Comparison of ENCODE assay signal across 26 cellular contexts in genomic region chr9:135712571-135713295, GRCh38. TPM values are rescaled to one million over a fixed set of nuclear protein-coding genes. Genes with fewer than 3 reads are reported as not detected.
DNase-seq lines count a peak whose midpoint lies in the region; ATAC-seq and TF ChIP-seq lines count a peak whose summit lies in the region.
"Had no signal": no experiment of that assay in that cellular context is flagged by ENCODE, and none has a peak within 500 bp of the region (broad histone marks: within the 10 kb centered on the region; RNA-seq: fewer than 3 reads in every experiment).

No MANE protein-coding gene starts in this region.

- no peak overlapping the region for H3K27ac Mint-ChIP-seq in endodermal cell
- H3K27ac Mint-ChIP-seq in activated T-helper 17 cell treated with anti-CD3 and anti-CD28 coated beads, Interleukin-2, amount 50 U/mL, for 72 hours = no peak overlapping the region
- H3K27ac Mint-ChIP-seq: CD8-positive, alpha-beta memory T cell; HFFc6 had no signal

- H3K27me3 Mint-ChIP-seq in endodermal cell (ENCODE audit: insufficient read depth) = peaks cover 28% of the 10 kb centered on the region
- H3K27me3 Mint-ChIP-seq in activated T-helper 17 cell treated with anti-CD3 and anti-CD28 coated beads, Interleukin-2, amount 50 U/mL, for 72 hours = peaks cover 26% of the 10 kb centered on the region

- no peak for TF ChIP-seq POLR2A in testis (IDR thresholded peaks at IDR 0.05)

- H3K4me1 Mint-ChIP-seq in endodermal cell = no peaks in the 10 kb centered on the region
- H3K4me1 Mint-ChIP-seq in activated T-helper 17 cell treated with anti-CD3 and anti-CD28 coated beads, Interleukin-2, amount 50 U/mL, for 72 hours = no peaks in the 10 kb centered on the region

- no peaks in the 10 kb centered on the region for H3K36me3 Mint-ChIP-seq in endodermal cell (ENCODE audit: low read depth)
- no peaks in the 10 kb centered on the region for H3K36me3 Mint-ChIP-seq in activated T-helper 17 cell treated with anti-CD3 and anti-CD28 coated beads, Interleukin-2, amount 50 U/mL, for 72 hours (ENCODE audit: low read depth)
- H3K36me3 Mint-ChIP-seq: CD8-positive, alpha-beta memory T cell had no signal

- H3K27me3 ChIP-seq in NT2/D1 (ENCODE audit: insufficient read depth, insufficient read length) = peaks cover 46% of the 10 kb centered on the region
- peaks cover 40% of the 10 kb centered on the region for H3K27me3 ChIP-seq in endodermal cell (ENCODE audit: control insufficient read depth, insufficient read depth, low read length, poor library complexity, severe bottlenecking)
- no peaks in the 10 kb centered on the region for H3K27me3 ChIP-seq in testis

- ATAC-seq in activated T-helper 17 cell treated with anti-CD3 and anti-CD28 coated beads, Interleukin-2, amount 50 U/mL, for 72 hours (replicated peaks) = no peak
- ATAC-seq: GM12878, K562, PC-3 had no signal

- 77% methylated on average over 15 to 17 of the region's 18 CpGs for WGBS in endodermal cell (ENCODE audit: insufficient coverage in 1 of 2, insufficient read length in 1 of 2), 2 experiments
- 29 to 47% methylated on average over 7 to 17 of the region's 18 CpGs for WGBS in testis, 2 donors

- H3K9ac ChIP-seq in NT2/D1 (ENCODE audit: insufficient read length, low read depth) (peak overlapping the region; percentile 10), endodermal cell (ENCODE audit: extremely low read depth, low read length, poor library complexity, severe bottlenecking) (no peak overlapping the region)

- H3K9me3 ChIP-seq in NT2/D1 (ENCODE audit: insufficient read depth, low read length) (no peaks in the 10 kb centered on the region), endodermal cell (ENCODE audit: control insufficient read depth, low read length) (no peaks in the 10 kb centered on the region), testis (no peaks in the 10 kb centered on the region)
- H3K9me3 ChIP-seq: MG63 had no signal

- H3K4me1 ChIP-seq in NT2/D1 (ENCODE audit: insufficient read depth, insufficient read length) = peaks cover 5% of the 10 kb centered on the region
- no peaks in the 10 kb centered on the region for H3K4me1 ChIP-seq in endodermal cell (ENCODE audit: control insufficient read depth, insufficient read depth, low read length)
- H3K4me1 ChIP-seq in testis = peaks cover 10% of the 10 kb centered on the region

- DNase-seq in DMS 273 (lab: John Stamatoyannopoulos, UW; ENCODE audit: unreplicated experiment) (peak; percentile 41), DMS 273 treated with DMSO at 0.1 percent for 48 hours (lab: John Stamatoyannopoulos, UW) (no peak), NT2/D1 (ENCODE audit: low read depth, low spot score) (no peak), endodermal cell (no peak), testis (peak; percentile 62)
- no peak for DNase-seq in NK-92 treated with Interleukin-12 subunit alpha and Interleukin-12 subunit beta, amount 100 ng/mL, for 24 hours (lab: John Stamatoyannopoulos, UW)
- no peak for DNase-seq in activated CD4-positive, alpha-beta T cell treated with anti-CD3 and anti-CD28 coated beads for 1 hour
- DNase-seq: ACHN; Calu3; CD8-positive, alpha-beta memory T cell; DMS53; HFFc6; NCI-H1417; NCI-H1694 treated with DMSO at 0.1 percent for 48 hours; NCI-H2227 treated with DMSO at 0.1 percent for 48 hours; NCI-H774; PC-3; SHP77 had no signal

- H3K36me3 ChIP-seq in NT2/D1 (ENCODE audit: insufficient read depth, insufficient read length, low read length) (no peaks in the 10 kb centered on the region), endodermal cell (ENCODE audit: control insufficient read depth, insufficient read depth, low read length) (no peaks in the 10 kb centered on the region), testis (ENCODE audit: low read depth, missing control alignments) (no peaks in the 10 kb centered on the region)
- H3K36me3 ChIP-seq: MG63 had no signal

- TF ChIP-seq CTCF in endodermal cell (conservative IDR thresholded peaks at IDR 0.05) = no peak
- TF ChIP-seq CTCF in testis (IDR thresholded peaks at IDR 0.05) = no peak

- H3K27ac ChIP-seq in endodermal cell (ENCODE audit: low read depth, low read length) (no peak overlapping the region), testis (no peak overlapping the region)
- H3K27ac ChIP-seq: 22Rv1, C4-2B had no signal

- H3K4me3 ChIP-seq in NT2/D1 (ENCODE audit: insufficient read length, low read depth) (no peak overlapping the region), endodermal cell (ENCODE audit: low read length) (no peak overlapping the region), testis (no peak overlapping the region)
- H3K4me3 ChIP-seq: GM12878, K562, MG63 had no signal

- H3K4me3 Mint-ChIP-seq in endodermal cell = peak overlapping the region; percentile 18
- H3K4me3 Mint-ChIP-seq in activated T-helper 17 cell treated with anti-CD3 and anti-CD28 coated beads, Interleukin-2, amount 50 U/mL, for 72 hours = no peak overlapping the region
- H3K4me3 Mint-ChIP-seq: HFFc6 had no signal

- intact Hi-C loops in testis (cut with DNase I; ENCODE audit: low total_unique reads) = no loop called here

- H3K9me3 Mint-ChIP-seq in endodermal cell = no peaks in the 10 kb centered on the region
- no peaks in the 10 kb centered on the region for H3K9me3 Mint-ChIP-seq in activated T-helper 17 cell treated with anti-CD3 and anti-CD28 coated beads, Interleukin-2, amount 50 U/mL, for 72 hours
- H3K9me3 Mint-ChIP-seq: CD8-positive, alpha-beta memory T cell; HFFc6 had no signal

RNA-seq across cellular contexts. Expression of gene KCNT1, which starts 10.7 kb away (rescaled TPM):
- total RNA-seq in endodermal cell (under 1 TPM in 1 of 2 donors, not detected in 1; 0.15 TPM), testis (1 to 10 TPM; 5.3 to 7.3 TPM)
- 0.11 TPM for polyA plus RNA-seq in endodermal cell (2013, experiment 1 of 2)
- 0.04 TPM for polyA plus RNA-seq in endodermal cell (2013, experiment 2 of 2)
- polyA plus RNA-seq in testis (ENCODE audit: insufficient read depth, low read depth, low replicate concordance) = 1.8 TPM
- total RNA-seq in activated T-helper 17 cell treated with anti-CD3 and anti-CD28 coated beads, Interleukin-2, amount 50 U/mL, for 72 hours = not detected
- total RNA-seq: Calu3; CD8-positive, alpha-beta memory T cell; GM12878; HFFc6; LHCN-M2; PC-3; RPMI7951 had no signal
- polyA plus RNA-seq: GM12878, K562 had no signal

RNA-seq across cellular contexts. Expression of gene SOHLH1, which starts 13.5 kb away (rescaled TPM):
- not detected for total RNA-seq in endodermal cell
- polyA plus RNA-seq in endodermal cell (2013, experiment 1 of 2) = not detected
- polyA plus RNA-seq in endodermal cell (2013, experiment 2 of 2) = not detected
- total RNA-seq in testis = 10 to 100 TPM; 18.4 to 32.7 TPM
- 18.7 TPM for polyA plus RNA-seq in testis (ENCODE audit: insufficient read depth, low read depth, low replicate concordance)
- not detected for total RNA-seq in activated T-helper 17 cell treated with anti-CD3 and anti-CD28 coated beads, Interleukin-2, amount 50 U/mL, for 72 hours
- total RNA-seq: Calu3; CD8-positive, alpha-beta memory T cell; GM12878; HFFc6; LHCN-M2; PC-3; RPMI7951 had no signal
- polyA plus RNA-seq: CD8-positive, alpha-beta memory T cell; GM12878 had no signal

RNA-seq across cellular contexts. Expression of gene LCN9, which starts 49.6 kb away (rescaled TPM):
- total RNA-seq in endodermal cell (10 to 100 TPM in 1 of 2 donors, under 1 TPM in 1; 0.46 to 10.7 TPM), testis (under 1 TPM in 1 of 2 donors, not detected in 1; 0.68 TPM)
- not detected for polyA plus RNA-seq in endodermal cell (2013, experiment 1 of 2)
- polyA plus RNA-seq in endodermal cell (2013, experiment 2 of 2) = not detected
- not detected for polyA plus RNA-seq in testis (ENCODE audit: insufficient read depth, low read depth, low replicate concordance)
- total RNA-seq in activated T-helper 17 cell treated with anti-CD3 and anti-CD28 coated beads, Interleukin-2, amount 50 U/mL, for 72 hours = not detected
- total RNA-seq: Calu3; CD8-positive, alpha-beta memory T cell; GM12878; HFFc6; K562; LHCN-M2; PC-3; RPMI7951 had no signal
- polyA plus RNA-seq: CD8-positive, alpha-beta memory T cell; GM12878; K562 had no signal

Comparison
In these comparisons a context has a peak if more than half of its experiments do, and no peak if none do; other contexts are left out.
1. DNase-seq: peak in DMS 273 (single experiment) and testis (single experiment); none in DMS 273 treated with DMSO at 0.1 percent for 48 hours (single experiment), NT2/D1 (single experiment), endodermal cell (single experiment), NK-92 treated with Interleukin-12 subunit alpha and Interleukin-12 subunit beta, amount 100 ng/mL, for 24 hours (single experiment) and activated CD4-positive, alpha-beta T cell treated with anti-CD3 and anti-CD28 coated beads for 1 hour (single experiment).
2. RNA of gene KCNT1, which starts 10.7 kb away (total RNA-seq): 5.3 to 7.3 TPM in testis; 0.15 TPM in endodermal cell and not detected in activated T-helper 17 cell treated with anti-CD3 and anti-CD28 coated beads, Interleukin-2, amount 50 U/mL, for 72 hours; every median in the first group is over 4 times any median in the second.
3. RNA of gene SOHLH1, which starts 13.5 kb away (total RNA-seq): 18.4 to 32.7 TPM in testis; not detected in endodermal cell and not detected in activated T-helper 17 cell treated with anti-CD3 and anti-CD28 coated beads, Interleukin-2, amount 50 U/mL, for 72 hours; every median in the first group is over 10 times any median in the second.